8 cellular contexts compared by ENCODE assay signal in genomic region chr12:87995581-87996178, GRCh38. TPM values are rescaled to one million over a fixed set of nuclear protein-coding genes. Genes with fewer than 3 reads are reported as not detected.
DNase-seq lines count a peak whose midpoint lies in the region; ATAC-seq, FAIRE-seq and TF ChIP-seq lines count a peak whose summit lies in the region.

No MANE protein-coding gene starts in this region.

- peak; percentile 89 for ATAC-seq in GM19463 (IDR thresholded peaks at IDR 0.05; ENCODE audit: unreplicated experiment)
- ATAC-seq in HG03520 (IDR thresholded peaks at IDR 0.05; ENCODE audit: unreplicated experiment), result peak; percentile 89

- peak; percentile 89 for TF ChIP-seq CTCF in D721Med (IDR thresholded peaks at IDR 0.05; ENCODE audit: insufficient read depth, missing control alignments)
- TF ChIP-seq CTCF in thyroid gland (IDR thresholded peaks at IDR 0.05), result peak; percentile 21 to 74 (median 61)

- intact Hi-C loops in thyroid gland (cut with DNase I), result no loop called here

- H3K4me1 ChIP-seq in thyroid gland, result no peaks in the 10 kb centered on the region

- no peaks in the 10 kb centered on the region for H3K27me3 ChIP-seq in thyroid gland

- H3K9me3 ChIP-seq in thyroid gland, result no peaks in the 10 kb centered on the region

- H3K4me3 ChIP-seq in thyroid gland (replicated peaks in 1 of 3), result no peak overlapping the region

- 5 to 6% methylated on average over 8 of the region's 8 CpGs for WGBS in thyroid gland, 2 donors

- FAIRE-seq in D721Med (lab: Jason Lieb, UNC), result peak; percentile 92

- no peak for TF ChIP-seq POLR2A in thyroid gland (IDR thresholded peaks at IDR 0.05)

- no peak for DNase-seq in D721Med (ENCODE audit: insufficient read length, low spot score)
- DNase-seq in NCI-H510A (lab: John Stamatoyannopoulos, UW), result peak; percentile 30
- peak; percentile 19 for DNase-seq in activated CD4-positive, alpha-beta T cell treated with anti-CD3 and anti-CD28 coated beads, Interleukin-2, amount 50 U/mL, for 1 hour
- peak; percentile 31 for DNase-seq in epidermal melanocyte (ENCODE audit: insufficient read length, low spot score)
- DNase-seq in mucosa of gallbladder (ENCODE audit: low spot score), result peak; percentile 54
- peak; percentile 50 to 57 for DNase-seq in thyroid gland

- no peaks in the 10 kb centered on the region for H3K36me3 ChIP-seq in thyroid gland

- H3K27ac ChIP-seq in thyroid gland, result no peak overlapping the region

RNA-seq across cellular contexts. Expression of gene C12orf50, which starts 33.5 kb away (rescaled TPM):
- total RNA-seq in mucosa of gallbladder, result 0.12 TPM
- under 1 TPM in 2 of 4 donors, not detected in 2; 0.11 to 0.40 TPM for total RNA-seq in thyroid gland
